Comparison of ENCODE assay signal across 1 cellular context in the genomic region with DNA sequence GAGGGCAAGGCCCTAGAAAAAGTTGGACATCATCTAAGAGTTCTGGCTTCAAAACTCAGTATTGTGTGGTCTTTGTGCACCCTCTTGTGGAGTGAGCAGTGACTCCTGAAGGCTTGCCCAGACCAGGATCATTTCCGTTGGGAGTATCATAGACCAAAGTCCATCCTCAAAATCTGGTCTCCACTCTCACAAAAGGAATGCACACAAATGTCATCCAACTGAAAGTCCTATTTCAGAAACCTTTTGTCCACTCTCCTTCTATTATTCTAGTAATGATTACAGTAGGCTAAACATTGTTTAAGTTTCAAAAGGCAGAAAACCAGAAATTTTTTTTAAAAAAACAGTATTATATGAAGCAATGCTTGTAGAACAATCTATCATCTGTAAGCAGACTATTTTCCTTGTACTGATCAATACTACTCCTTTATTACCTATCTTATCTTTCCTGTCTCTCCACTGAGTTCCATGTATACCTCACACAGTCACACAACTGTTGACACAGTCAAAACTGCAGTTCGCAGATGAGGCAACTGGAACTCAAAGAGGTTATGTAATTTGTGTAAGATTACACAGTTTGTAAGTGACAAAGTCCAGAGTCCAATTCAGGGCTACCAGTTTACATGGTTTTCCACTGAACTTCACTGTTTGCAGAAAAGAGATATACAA.
TF ChIP-seq lines count a peak whose summit lies in the region.

No MANE protein-coding gene starts in this region.

TF ChIP-seq in HepG2, 621 proteins besides CTCF, POLR2A, EP300 and RAD21 (continued from another document and continues in another):
- no peak for TF ChIP-seq MLLT10 (CRISPR knock-in tag; IDR thresholded peaks at IDR 0.05)
- TF ChIP-seq, protein P1, sequence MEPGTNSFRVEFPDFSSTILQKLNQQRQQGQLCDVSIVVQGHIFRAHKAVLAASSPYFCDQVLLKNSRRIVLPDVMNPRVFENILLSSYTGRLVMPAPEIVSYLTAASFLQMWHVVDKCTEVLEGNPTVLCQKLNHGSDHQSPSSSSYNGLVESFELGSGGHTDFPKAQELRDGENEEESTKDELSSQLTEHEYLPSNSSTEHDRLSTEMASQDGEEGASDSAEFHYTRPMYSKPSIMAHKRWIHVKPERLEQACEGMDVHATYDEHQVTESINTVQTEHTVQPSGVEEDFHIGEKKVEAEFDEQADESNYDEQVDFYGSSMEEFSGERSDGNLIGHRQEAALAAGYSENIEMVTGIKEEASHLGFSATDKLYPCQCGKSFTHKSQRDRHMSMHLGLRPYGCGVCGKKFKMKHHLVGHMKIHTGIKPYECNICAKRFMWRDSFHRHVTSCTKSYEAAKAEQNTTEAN (CRISPR knock-in tag; conservative IDR thresholded peaks at IDR 0.05): peak; percentile 80; the same call in 1 of the 2 replicates
- TF ChIP-seq ZSCAN25 (CRISPR knock-in tag; IDR thresholded peaks at IDR 0.05): 0 out of 2 replicates have a peak, but pooled peaks have one; percentile 24
- TF ChIP-seq, protein P2, sequence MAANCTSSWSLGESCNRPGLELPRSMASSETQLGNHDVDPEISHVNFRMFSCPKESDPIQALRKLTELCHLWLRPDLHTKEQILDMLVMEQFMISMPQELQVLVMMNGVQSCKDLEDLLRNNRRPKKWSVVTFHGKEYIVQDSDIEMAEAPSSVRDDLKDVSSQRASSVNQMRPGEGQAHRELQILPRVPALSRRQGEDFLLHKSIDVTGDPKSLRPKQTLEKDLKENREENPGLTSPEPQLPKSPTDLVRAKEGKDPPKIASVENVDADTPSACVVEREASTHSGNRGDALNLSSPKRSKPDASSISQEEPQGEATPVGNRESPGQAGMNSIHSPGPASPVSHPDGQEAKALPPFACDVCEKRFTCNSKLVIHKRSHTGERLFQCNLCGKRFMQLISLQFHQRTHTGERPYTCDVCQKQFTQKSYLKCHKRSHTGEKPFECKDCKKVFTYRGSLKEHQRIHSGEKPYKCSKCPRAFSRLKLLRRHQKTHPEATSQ (CRISPR knock-in tag; IDR thresholded peaks at IDR 0.05; ENCODE audit: borderline replicate concordance): peak; percentile 79; the same call in 1 of the 2 replicates
- TF ChIP-seq, protein P3, sequence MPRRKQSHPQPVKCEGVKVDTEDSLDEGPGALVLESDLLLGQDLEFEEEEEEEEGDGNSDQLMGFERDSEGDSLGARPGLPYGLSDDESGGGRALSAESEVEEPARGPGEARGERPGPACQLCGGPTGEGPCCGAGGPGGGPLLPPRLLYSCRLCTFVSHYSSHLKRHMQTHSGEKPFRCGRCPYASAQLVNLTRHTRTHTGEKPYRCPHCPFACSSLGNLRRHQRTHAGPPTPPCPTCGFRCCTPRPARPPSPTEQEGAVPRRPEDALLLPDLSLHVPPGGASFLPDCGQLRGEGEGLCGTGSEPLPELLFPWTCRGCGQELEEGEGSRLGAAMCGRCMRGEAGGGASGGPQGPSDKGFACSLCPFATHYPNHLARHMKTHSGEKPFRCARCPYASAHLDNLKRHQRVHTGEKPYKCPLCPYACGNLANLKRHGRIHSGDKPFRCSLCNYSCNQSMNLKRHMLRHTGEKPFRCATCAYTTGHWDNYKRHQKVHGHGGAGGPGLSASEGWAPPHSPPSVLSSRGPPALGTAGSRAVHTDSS (CRISPR knock-in tag; conservative IDR thresholded peaks at IDR 0.05): no peak
- TF ChIP-seq KDM5B (CRISPR knock-in tag; IDR thresholded peaks at IDR 0.05; ENCODE audit: borderline replicate concordance): no peak
- TF ChIP-seq, protein P4, sequence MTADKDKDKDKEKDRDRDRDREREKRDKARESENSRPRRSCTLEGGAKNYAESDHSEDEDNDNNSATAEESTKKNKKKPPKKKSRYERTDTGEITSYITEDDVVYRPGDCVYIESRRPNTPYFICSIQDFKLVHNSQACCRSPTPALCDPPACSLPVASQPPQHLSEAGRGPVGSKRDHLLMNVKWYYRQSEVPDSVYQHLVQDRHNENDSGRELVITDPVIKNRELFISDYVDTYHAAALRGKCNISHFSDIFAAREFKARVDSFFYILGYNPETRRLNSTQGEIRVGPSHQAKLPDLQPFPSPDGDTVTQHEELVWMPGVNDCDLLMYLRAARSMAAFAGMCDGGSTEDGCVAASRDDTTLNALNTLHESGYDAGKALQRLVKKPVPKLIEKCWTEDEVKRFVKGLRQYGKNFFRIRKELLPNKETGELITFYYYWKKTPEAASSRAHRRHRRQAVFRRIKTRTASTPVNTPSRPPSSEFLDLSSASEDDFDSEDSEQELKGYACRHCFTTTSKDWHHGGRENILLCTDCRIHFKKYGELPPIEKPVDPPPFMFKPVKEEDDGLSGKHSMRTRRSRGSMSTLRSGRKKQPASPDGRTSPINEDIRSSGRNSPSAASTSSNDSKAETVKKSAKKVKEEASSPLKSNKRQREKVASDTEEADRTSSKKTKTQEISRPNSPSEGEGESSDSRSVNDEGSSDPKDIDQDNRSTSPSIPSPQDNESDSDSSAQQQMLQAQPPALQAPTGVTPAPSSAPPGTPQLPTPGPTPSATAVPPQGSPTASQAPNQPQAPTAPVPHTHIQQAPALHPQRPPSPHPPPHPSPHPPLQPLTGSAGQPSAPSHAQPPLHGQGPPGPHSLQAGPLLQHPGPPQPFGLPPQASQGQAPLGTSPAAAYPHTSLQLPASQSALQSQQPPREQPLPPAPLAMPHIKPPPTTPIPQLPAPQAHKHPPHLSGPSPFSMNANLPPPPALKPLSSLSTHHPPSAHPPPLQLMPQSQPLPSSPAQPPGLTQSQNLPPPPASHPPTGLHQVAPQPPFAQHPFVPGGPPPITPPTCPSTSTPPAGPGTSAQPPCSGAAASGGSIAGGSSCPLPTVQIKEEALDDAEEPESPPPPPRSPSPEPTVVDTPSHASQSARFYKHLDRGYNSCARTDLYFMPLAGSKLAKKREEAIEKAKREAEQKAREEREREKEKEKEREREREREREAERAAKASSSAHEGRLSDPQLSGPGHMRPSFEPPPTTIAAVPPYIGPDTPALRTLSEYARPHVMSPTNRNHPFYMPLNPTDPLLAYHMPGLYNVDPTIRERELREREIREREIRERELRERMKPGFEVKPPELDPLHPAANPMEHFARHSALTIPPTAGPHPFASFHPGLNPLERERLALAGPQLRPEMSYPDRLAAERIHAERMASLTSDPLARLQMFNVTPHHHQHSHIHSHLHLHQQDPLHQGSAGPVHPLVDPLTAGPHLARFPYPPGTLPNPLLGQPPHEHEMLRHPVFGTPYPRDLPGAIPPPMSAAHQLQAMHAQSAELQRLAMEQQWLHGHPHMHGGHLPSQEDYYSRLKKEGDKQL (CRISPR knock-in tag; IDR thresholded peaks at IDR 0.05; ENCODE audit: low read depth): peak; percentile 81; the same call in 1 of the 2 replicates
- peak; percentile 61; the same call in 1 of the 2 replicates for TF ChIP-seq NKX3-1 (CRISPR knock-in tag; IDR thresholded peaks at IDR 0.05)
- TF ChIP-seq, protein P5, sequence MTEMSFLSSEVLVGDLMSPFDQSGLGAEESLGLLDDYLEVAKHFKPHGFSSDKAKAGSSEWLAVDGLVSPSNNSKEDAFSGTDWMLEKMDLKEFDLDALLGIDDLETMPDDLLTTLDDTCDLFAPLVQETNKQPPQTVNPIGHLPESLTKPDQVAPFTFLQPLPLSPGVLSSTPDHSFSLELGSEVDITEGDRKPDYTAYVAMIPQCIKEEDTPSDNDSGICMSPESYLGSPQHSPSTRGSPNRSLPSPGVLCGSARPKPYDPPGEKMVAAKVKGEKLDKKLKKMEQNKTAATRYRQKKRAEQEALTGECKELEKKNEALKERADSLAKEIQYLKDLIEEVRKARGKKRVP (CRISPR knock-in tag; IDR thresholded peaks at IDR 0.05): peak in 1 of 2 experiments; percentile 94; a peak in 2 of 4 replicates
- TF ChIP-seq JUND (CRISPR knock-in tag; IDR thresholded peaks at IDR 0.05): 0 out of 2 replicates have a peak, but pooled peaks have one; percentile 68
- no peak for TF ChIP-seq NCOA1 (CRISPR knock-in tag; IDR thresholded peaks at IDR 0.05)
- no peak for TF ChIP-seq PAF1 (CRISPR knock-in tag; IDR thresholded peaks at IDR 0.05)
- TF ChIP-seq, protein P6, sequence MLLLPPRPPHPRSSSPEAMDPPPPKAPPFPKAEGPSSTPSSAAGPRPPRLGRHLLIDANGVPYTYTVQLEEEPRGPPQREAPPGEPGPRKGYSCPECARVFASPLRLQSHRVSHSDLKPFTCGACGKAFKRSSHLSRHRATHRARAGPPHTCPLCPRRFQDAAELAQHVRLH (CRISPR knock-in tag; IDR thresholded peaks at IDR 0.05; ENCODE audit: borderline replicate concordance, low read depth): peak; percentile 87; the same call in 1 of the 2 replicates
- TF ChIP-seq CCAR2 (optimal IDR thresholded peaks at IDR 0.05; ENCODE audit: low read depth, low read length): no peak
- peak; percentile 71; the same call in 1 of the 2 replicates for TF ChIP-seq SNAPC2 (CRISPR knock-in tag; IDR thresholded peaks at IDR 0.05)
- TF ChIP-seq FOXJ3 (CRISPR knock-in tag; IDR thresholded peaks at IDR 0.05; ENCODE audit: borderline replicate concordance): peak; percentile 96
- peak; percentile 98 for TF ChIP-seq ZNF264 (CRISPR knock-in tag; IDR thresholded peaks at IDR 0.05)
- peak; percentile 68; the same call in 1 of the 2 replicates for TF ChIP-seq REPIN1 (CRISPR knock-in tag; IDR thresholded peaks at IDR 0.05; ENCODE audit: borderline replicate concordance, low read depth)
- peak; percentile 87 for TF ChIP-seq RARA (CRISPR knock-in tag; IDR thresholded peaks at IDR 0.05)
- no peak for TF ChIP-seq ZSCAN12 (CRISPR knock-in tag; IDR thresholded peaks at IDR 0.05)
- TF ChIP-seq, protein P7, sequence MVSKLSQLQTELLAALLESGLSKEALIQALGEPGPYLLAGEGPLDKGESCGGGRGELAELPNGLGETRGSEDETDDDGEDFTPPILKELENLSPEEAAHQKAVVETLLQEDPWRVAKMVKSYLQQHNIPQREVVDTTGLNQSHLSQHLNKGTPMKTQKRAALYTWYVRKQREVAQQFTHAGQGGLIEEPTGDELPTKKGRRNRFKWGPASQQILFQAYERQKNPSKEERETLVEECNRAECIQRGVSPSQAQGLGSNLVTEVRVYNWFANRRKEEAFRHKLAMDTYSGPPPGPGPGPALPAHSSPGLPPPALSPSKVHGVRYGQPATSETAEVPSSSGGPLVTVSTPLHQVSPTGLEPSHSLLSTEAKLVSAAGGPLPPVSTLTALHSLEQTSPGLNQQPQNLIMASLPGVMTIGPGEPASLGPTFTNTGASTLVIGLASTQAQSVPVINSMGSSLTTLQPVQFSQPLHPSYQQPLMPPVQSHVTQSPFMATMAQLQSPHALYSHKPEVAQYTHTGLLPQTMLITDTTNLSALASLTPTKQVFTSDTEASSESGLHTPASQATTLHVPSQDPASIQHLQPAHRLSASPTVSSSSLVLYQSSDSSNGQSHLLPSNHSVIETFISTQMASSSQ (IDR thresholded peaks at IDR 0.05; ENCODE audit: low read depth): peak; percentile 68
- TF ChIP-seq, protein P7 (CRISPR knock-in tag; IDR thresholded peaks at IDR 0.05; ENCODE audit: borderline replicate concordance): peak; percentile 75; the same call in 1 of the 2 replicates
- no peak for TF ChIP-seq ZSCAN21 (CRISPR knock-in tag; IDR thresholded peaks at IDR 0.05; ENCODE audit: borderline replicate concordance)
- TF ChIP-seq, protein P8, sequence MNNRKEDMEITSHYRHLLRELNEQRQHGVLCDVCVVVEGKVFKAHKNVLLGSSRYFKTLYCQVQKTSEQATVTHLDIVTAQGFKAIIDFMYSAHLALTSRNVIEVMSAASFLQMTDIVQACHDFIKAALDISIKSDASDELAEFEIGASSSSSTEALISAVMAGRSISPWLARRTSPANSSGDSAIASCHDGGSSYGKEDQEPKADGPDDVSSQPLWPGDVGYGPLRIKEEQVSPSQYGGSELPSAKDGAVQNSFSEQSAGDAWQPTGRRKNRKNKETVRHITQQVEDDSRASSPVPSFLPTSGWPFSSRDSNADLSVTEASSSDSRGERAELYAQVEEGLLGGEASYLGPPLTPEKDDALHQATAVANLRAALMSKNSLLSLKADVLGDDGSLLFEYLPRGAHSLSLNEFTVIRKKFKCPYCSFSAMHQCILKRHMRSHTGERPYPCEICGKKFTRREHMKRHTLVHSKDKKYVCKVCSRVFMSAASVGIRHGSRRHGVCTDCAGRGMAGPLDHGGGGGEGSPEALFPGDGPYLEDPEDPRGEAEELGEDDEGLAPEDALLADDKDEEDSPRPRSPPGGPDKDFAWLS (CRISPR knock-in tag; IDR thresholded peaks at IDR 0.05; ENCODE audit: borderline replicate concordance): no peak
- no peak for TF ChIP-seq ZFP62 (CRISPR knock-in tag; IDR thresholded peaks at IDR 0.05)
- TF ChIP-seq FOXK2 (IDR thresholded peaks at IDR 0.05): peak; percentile 63
- peak; percentile 80 for TF ChIP-seq HMG20B (CRISPR knock-in tag; conservative IDR thresholded peaks at IDR 0.05)
- peak; percentile 39; the same call in 1 of the 2 replicates for TF ChIP-seq TGIF2 (CRISPR knock-in tag; IDR thresholded peaks at IDR 0.05)
- no peak for TF ChIP-seq REXO4 (CRISPR knock-in tag; IDR thresholded peaks at IDR 0.05; ENCODE audit: borderline replicate concordance)
- no peak for TF ChIP-seq ZNF549 (CRISPR knock-in tag; IDR thresholded peaks at IDR 0.05)
- TF ChIP-seq FOXA3 (CRISPR knock-in tag; IDR thresholded peaks at IDR 0.05): peak; percentile 96
- TF ChIP-seq RXRB (CRISPR knock-in tag; IDR thresholded peaks at IDR 0.05; ENCODE audit: borderline replicate concordance): peak; percentile 94
- TF ChIP-seq ELF1 (CRISPR knock-in tag; IDR thresholded peaks at IDR 0.05): no peak
